In the genomic region with DNA sequence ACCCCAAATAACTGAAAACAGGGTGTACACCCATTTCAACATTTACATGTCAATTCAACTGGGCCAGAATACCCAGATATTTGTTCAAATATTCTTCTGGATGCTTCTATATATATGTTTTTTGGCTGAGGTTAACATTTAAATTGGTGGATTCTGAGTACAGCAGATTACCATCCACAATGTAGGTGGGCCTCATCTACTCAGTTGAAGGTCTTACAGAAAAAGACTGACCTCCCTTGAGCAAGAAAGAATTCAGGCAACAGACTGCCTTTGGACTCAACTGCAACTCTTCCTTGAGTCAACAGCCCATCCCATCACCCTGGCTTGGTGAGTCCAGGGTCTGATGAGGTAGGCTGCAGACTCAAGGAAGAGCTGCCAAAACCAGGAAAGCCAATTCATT, we compare ENCODE assay signal across 26 cellular contexts.
DNase-seq lines count a peak whose midpoint lies in the region; ATAC-seq, FAIRE-seq and TF ChIP-seq lines count a peak whose summit lies in the region.
"Had no signal": no experiment of that assay in that cellular context is flagged by ENCODE, and none has a peak within 500 bp of the region (broad histone marks: within the 10 kb centered on the region; RNA-seq: fewer than 3 reads in every experiment).

No MANE protein-coding gene starts in this region.

- intact Hi-C loops in left colon (cut with DNase I, micrococcal nuclease) = no loop called here

- no peaks in the 10 kb centered on the region for H3K36me3 Mint-ChIP-seq in astrocyte (ENCODE audit: low read depth, unreplicated experiment)

- no peak for TF ChIP-seq EP300 in tibial nerve (IDR thresholded peaks at IDR 0.05)

- H3K27me3 ChIP-seq in astrocyte (ENCODE audit: insufficient read depth, low read length) = no peaks in the 10 kb centered on the region
- no peaks in the 10 kb centered on the region for H3K27me3 ChIP-seq in tibial nerve
- H3K27me3 ChIP-seq: BE2C, BLaER1 had no signal

- no peak overlapping the region for H3K4me3 Mint-ChIP-seq in astrocyte (ENCODE audit: unreplicated experiment)
- H3K4me3 Mint-ChIP-seq: CD14-positive monocyte; CD4-positive, alpha-beta memory T cell; CD4-positive, CD25-positive, alpha-beta regulatory T cell; CD8-positive, alpha-beta memory T cell had no signal

- H2AFZ ChIP-seq in astrocyte (ENCODE audit: low read depth, low read length) = no peak overlapping the region

- DNase-seq in astrocyte (ENCODE audit: low read depth) = no peak
- no peak for DNase-seq in left colon
- DNase-seq in tibial nerve (ENCODE audit: low spot score in 2 of 2) = no peak
- no peak for DNase-seq in NCI-H1930 (lab: John Stamatoyannopoulos, UW)
- no peak for DNase-seq in HK-2 (ENCODE audit: unreplicated experiment)
- DNase-seq: 8988T; ACHN; BE2C; C1 segment of cervical spinal cord; CD4-positive, alpha-beta memory T cell; CD4-positive, CD25-positive, alpha-beta regulatory T cell; CD8-positive, alpha-beta memory T cell; COR-L47; DMS 273 treated with DMSO at 0.1 percent for 48 hours; DMS153; DMS53; DMS79; DND-41; EL; GDM1 had no signal

- peak overlapping the region; percentile 2 for H3K27ac Mint-ChIP-seq in astrocyte (ENCODE audit: unreplicated experiment)
- H3K27ac Mint-ChIP-seq: CD4-positive, CD25-positive, alpha-beta regulatory T cell had no signal

- H3K4me1 Mint-ChIP-seq in astrocyte (ENCODE audit: low read depth, unreplicated experiment) = no peaks in the 10 kb centered on the region
- H3K4me1 Mint-ChIP-seq: CD14-positive monocyte had no signal

- ATAC-seq in left colon = peak; percentile 16
- ATAC-seq: GM12878 had no signal

- no peaks in the 10 kb centered on the region for H3K27me3 Mint-ChIP-seq in astrocyte (ENCODE audit: low read depth, unreplicated experiment)
- H3K27me3 Mint-ChIP-seq: CD4-positive, alpha-beta memory T cell; CD4-positive, CD25-positive, alpha-beta regulatory T cell; CD8-positive, alpha-beta memory T cell had no signal

- H3K9ac ChIP-seq in astrocyte (ENCODE audit: low read length) = no peak overlapping the region
- H3K9ac ChIP-seq: BLaER1 had no signal

- H3K9me3 ChIP-seq in astrocyte (ENCODE audit: insufficient read depth, low read depth, low read length) (no peaks in the 10 kb centered on the region), tibial nerve (no peaks in the 10 kb centered on the region)
- H3K9me3 ChIP-seq: BE2C had no signal

- H3K4me1 ChIP-seq in astrocyte (ENCODE audit: insufficient read depth, low read length) (no peaks in the 10 kb centered on the region), tibial nerve (no peaks in the 10 kb centered on the region)
- H3K4me1 ChIP-seq: BLaER1 had no signal

- H4K20me1 ChIP-seq in astrocyte (ENCODE audit: insufficient read depth, low read length) = no peaks in the 10 kb centered on the region
- H4K20me1 ChIP-seq: BLaER1 had no signal

- no peak for TF ChIP-seq POLR2A in tibial nerve (IDR thresholded peaks at IDR 0.05)

- H3K4me2 ChIP-seq in astrocyte (ENCODE audit: low read length) = no peak overlapping the region
- H3K4me2 ChIP-seq: BLaER1 had no signal

- peaks cover 5% of the 10 kb centered on the region for H3K79me2 ChIP-seq in astrocyte (ENCODE audit: insufficient read depth, low read length)

- FAIRE-seq in astrocyte (lab: Jason Lieb, UNC) = no peak
- FAIRE-seq: A204.1, GM12878, GM12892, GM18507 had no signal

- no peak for TF ChIP-seq CTCF in astrocyte (IDR thresholded peaks at IDR 0.05; ENCODE audit: insufficient read depth, low read depth, low read length)
- TF ChIP-seq CTCF in tibial nerve (IDR thresholded peaks at IDR 0.05) = no peak

- H3K36me3 ChIP-seq in astrocyte (ENCODE audit: insufficient read depth, low read length) = no peaks in the 10 kb centered on the region
- H3K36me3 ChIP-seq in tibial nerve = peaks cover 0 to 5% (median 0%) of the 10 kb centered on the region in 3 donors
- H3K36me3 ChIP-seq: BE2C had no signal

- no peak overlapping the region for H3K4me3 ChIP-seq in astrocyte (ENCODE audit: insufficient read depth, low read depth, low read length)
- H3K4me3 ChIP-seq in tibial nerve = no peak overlapping the region
- H3K4me3 ChIP-seq: BLaER1, GM12878 had no signal

- H3K9me3 Mint-ChIP-seq in astrocyte (ENCODE audit: unreplicated experiment) = no peaks in the 10 kb centered on the region
- H3K9me3 Mint-ChIP-seq: CD4-positive, alpha-beta memory T cell; CD8-positive, alpha-beta memory T cell had no signal

- no peak overlapping the region for H3K27ac ChIP-seq in astrocyte (ENCODE audit: low read depth, low read length)
- H3K27ac ChIP-seq in tibial nerve = no peak overlapping the region
- H3K27ac ChIP-seq: BLaER1 had no signal
